Comparison of ENCODE assay signal across 28 cellular contexts in genomic region chr11:24249921-24250320, GRCh38.
"Had no signal": no experiment of that assay in that cellular context is flagged by ENCODE, and none has a peak within 500 bp of the region (broad histone marks: within the 10 kb centered on the region; RNA-seq: fewer than 3 reads in every experiment).

No MANE protein-coding gene starts in this region.

- DNase-seq: activated B cell treated with CpG ODN at 0.5 μM for 24 hours; activated CD4-positive, alpha-beta memory T cell treated with anti-CD3 and anti-CD28 coated beads for 36 hours; activated CD4-positive, alpha-beta T cell treated with anti-CD3 and anti-CD28 coated beads for 4 hours; activated CD4-positive, alpha-beta T cell treated with anti-CD3 and anti-CD28 coated beads, Interleukin-2, amount 10 ng/mL, durations not matched to agents 24 days and 14 days; activated CD4-positive, alpha-beta T cell treated with anti-CD3 and anti-CD28 coated beads, Interleukin-2, amount 50 U/mL, for 1 hour; activated CD4-positive, alpha-beta T cell treated with anti-CD3 and anti-CD28 coated beads, Interleukin-2, amount 50 U/mL, for 4 hours; activated CD4-positive, CD25-positive, alpha-beta regulatory T cell treated with anti-CD3 and anti-CD28 coated beads, Interleukin-2, amount 50 U/mL, for 72 hours; activated CD8-positive, alpha-beta memory T cell treated with anti-CD3 and anti-CD28 coated beads, Interleukin-2, amount 50 U/mL, for 4 hours; activated CD8-positive, alpha-beta T cell treated with anti-CD3 and anti-CD28 coated beads for 36 hours; activated effector memory CD4-positive, alpha-beta T cell treated with anti-CD3 and anti-CD28 coated beads, Interleukin-2, amount 50 U/mL, for 16 hours; activated gamma-delta T cell treated with Interleukin-2 at 50 U/mL for 16 hours; activated naive CD4-positive, alpha-beta T cell; activated naive CD4-positive, alpha-beta T cell treated with anti-CD3 and anti-CD28 coated beads for 36 hours; activated naive CD4-positive, alpha-beta T cell treated with anti-CD3 and anti-CD28 coated beads, Interleukin-2, amount 50 U/mL, for 16 hours; activated naive CD8-positive, alpha-beta T cell treated with anti-CD3 and anti-CD28 coated beads for 36 hours; activated T-cell treated with anti-CD3 and anti-CD28 coated beads for 4 hours; activated T-cell treated with anti-CD3 and anti-CD28 coated beads, Interleukin-2, amount 50 U/mL, for 1 hour; activated T-cell treated with anti-CD3 and anti-CD28 coated beads, Interleukin-2, amount 50 U/mL, for 4 hours; activated T-cell treated with anti-CD3 and anti-CD28 coated beads, Interleukin-2, amount 50 U/mL, for 72 hours; amygdala; anterior cingulate cortex; caudate nucleus; cerebellar nuclear complex; colonic mucosa; T-helper 2 cell; T-helper 9 cell had no signal

- ATAC-seq: activated CD8-positive, alpha-beta T cell treated with anti-CD3 and anti-CD28 coated beads for 36 hours; activated naive CD4-positive, alpha-beta T cell treated with anti-CD3 and anti-CD28 coated beads, Interleukin-2, amount 50 U/mL, for 72 hours; activated T-cell treated with anti-CD3 and anti-CD28 coated beads, Interleukin-2, amount 50 U/mL, for 4 hours; activated T-cell treated with anti-CD3 and anti-CD28 coated beads, Interleukin-2, amount 50 U/mL, for 72 hours; activated T-helper 17 cell treated with anti-CD3 and anti-CD28 coated beads, Interleukin-2, amount 50 U/mL, for 72 hours had no signal
